ENCODE assay signal across 24 cellular contexts in the genomic region with DNA sequence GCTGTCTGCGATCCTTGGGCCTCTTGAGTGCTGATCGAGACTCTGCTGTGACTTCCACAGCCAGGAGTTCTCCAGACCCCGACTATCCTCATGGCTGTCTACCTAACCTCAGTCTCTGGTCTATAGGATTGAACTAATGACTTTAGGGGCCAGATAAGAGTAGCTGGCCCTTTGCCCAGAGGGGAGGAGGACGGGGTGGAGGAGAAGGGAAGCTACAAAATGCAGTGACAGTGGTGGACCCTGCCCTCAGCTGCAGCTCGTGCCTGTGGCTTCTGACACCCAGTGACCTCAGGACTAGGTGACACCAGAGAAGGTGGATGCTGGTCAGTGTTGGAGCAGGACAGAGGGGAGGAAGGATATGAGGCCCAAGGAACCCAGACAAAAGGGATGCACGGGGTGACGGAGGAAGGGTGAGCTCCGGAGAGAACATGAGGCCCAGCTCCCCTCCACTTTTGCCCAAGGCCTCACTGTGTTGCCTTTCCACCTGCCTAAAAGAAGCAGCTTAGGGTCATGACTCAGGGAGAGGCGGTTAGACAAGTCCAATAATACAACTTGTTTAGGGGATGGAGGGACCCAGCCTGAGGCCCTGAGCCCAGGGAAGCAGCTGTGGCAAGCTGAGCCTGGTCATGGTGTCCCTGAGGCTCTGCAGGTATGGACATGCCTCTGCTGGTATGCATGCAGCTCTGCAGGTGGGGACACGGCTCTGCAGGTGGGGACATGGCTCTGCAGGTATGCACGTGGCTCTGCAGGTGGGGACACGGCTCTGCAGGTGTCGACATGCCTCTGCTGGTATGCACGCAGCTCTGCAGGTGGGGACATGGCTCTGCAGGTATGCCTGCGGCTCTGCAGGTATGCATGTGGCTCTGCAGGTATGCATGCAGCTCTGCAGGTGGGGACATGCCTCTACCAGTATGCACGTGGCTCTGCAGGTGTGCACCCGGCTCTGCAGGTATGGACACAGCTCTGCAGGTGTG.
DNase-seq lines count a peak whose midpoint lies in the region; ATAC-seq and TF ChIP-seq lines count a peak whose summit lies in the region.
"Had no signal": no experiment of that assay in that cellular context is flagged by ENCODE, and none has a peak within 500 bp of the region (broad histone marks: within the 10 kb centered on the region; RNA-seq: fewer than 3 reads in every experiment).

No MANE protein-coding gene starts in this region.

- no peak overlapping the region for H3K4me3 Mint-ChIP-seq in activated T-cell treated with anti-CD3 and anti-CD28 coated beads, Interleukin-2, amount 50 U/mL, for 4 hours
- H3K4me3 Mint-ChIP-seq in endodermal cell: no peak overlapping the region
- H3K4me3 Mint-ChIP-seq: activated naive CD8-positive, alpha-beta T cell treated with anti-CD3 and anti-CD28 coated beads, Interleukin-2, amount 10 ng/mL, durations not matched to agents 7 days and 5 days; brain; CD4-positive, CD25-positive, alpha-beta regulatory T cell; memory B cell had no signal

- H3K36me3 Mint-ChIP-seq in activated T-cell treated with anti-CD3 and anti-CD28 coated beads, Interleukin-2, amount 50 U/mL, for 4 hours (ENCODE audit: insufficient read depth): peaks cover 21% of the 10 kb centered on the region
- peaks cover 9% of the 10 kb centered on the region for H3K36me3 Mint-ChIP-seq in endodermal cell (ENCODE audit: low read depth)
- H3K36me3 Mint-ChIP-seq: brain had no signal

- H3K36me3 ChIP-seq in sigmoid colon (peaks cover 0 to 4% (median 0%) of the 10 kb centered on the region in 4 donors), endodermal cell (ENCODE audit: control insufficient read depth, insufficient read depth, low read length) (peaks cover 15% of the 10 kb centered on the region)
- H3K36me3 ChIP-seq: uterus had no signal

- 81 to 92% methylated on average over 17 of the region's 17 CpGs for WGBS in sigmoid colon, 2 donors
- 93 to 95% methylated on average over 12 to 17 of the region's 17 CpGs for WGBS in endodermal cell (ENCODE audit: insufficient coverage in 1 of 2, insufficient read length in 1 of 2), 2 experiments

- peak; percentile 0 for DNase-seq in activated T-cell treated with anti-CD3 and anti-CD28 coated beads, Interleukin-2, amount 50 U/mL, for 4 hours
- no peak for DNase-seq in activated T-cell treated with anti-CD3 and anti-CD28 coated beads, Interleukin-2, amount 50 U/mL, for 48 hours
- DNase-seq in RWPE1 (ENCODE audit: low spot score) (peak; percentile 20), foreskin keratinocyte (peak; percentile 57 to 73), sigmoid colon (peak; percentile 55), islet precursor cell (no peak), endodermal cell (no peak)
- DNase-seq: ACHN; activated CD4-positive, alpha-beta T cell treated with anti-CD3 and anti-CD28 coated beads for 4 hours; activated naive CD8-positive, alpha-beta T cell treated with anti-CD3 and anti-CD28 coated beads, Interleukin-2, amount 10 ng/mL, durations not matched to agents 7 days and 5 days; CD4-positive, CD25-positive, alpha-beta regulatory T cell; dermis blood vessel endothelial cell; DMS79; glutamatergic neuron; MG63; NCI-H187; stimulated activated naive CD4-positive, alpha-beta T cell treated with Interleukin-2 at 50 U/mL for 16 hours; T-helper 9 cell; uterus had no signal

- CTCF ChIA-PET in RWPE1 (lab: Yijun Ruan, JAX): no interaction called here

- intact Hi-C loops in sigmoid colon (cut with DNase I): no loop called here

- peaks cover 32% of the 10 kb centered on the region for H3K4me1 Mint-ChIP-seq in activated T-cell treated with anti-CD3 and anti-CD28 coated beads, Interleukin-2, amount 50 U/mL, for 4 hours (ENCODE audit: low read depth)
- no peaks in the 10 kb centered on the region for H3K4me1 Mint-ChIP-seq in endodermal cell

- H3K27me3 Mint-ChIP-seq in activated T-cell treated with anti-CD3 and anti-CD28 coated beads, Interleukin-2, amount 50 U/mL, for 4 hours (ENCODE audit: low read depth): no peaks in the 10 kb centered on the region
- peaks cover 2% of the 10 kb centered on the region for H3K27me3 Mint-ChIP-seq in endodermal cell (ENCODE audit: insufficient read depth)
- H3K27me3 Mint-ChIP-seq: activated naive CD8-positive, alpha-beta T cell treated with anti-CD3 and anti-CD28 coated beads, Interleukin-2, amount 10 ng/mL, durations not matched to agents 7 days and 5 days; CD4-positive, CD25-positive, alpha-beta regulatory T cell; memory B cell had no signal

- no peak overlapping the region for H3K27ac Mint-ChIP-seq in endodermal cell
- H3K27ac Mint-ChIP-seq: brain; CD4-positive, CD25-positive, alpha-beta regulatory T cell; memory B cell had no signal

- H3K9me3 Mint-ChIP-seq in activated T-cell treated with anti-CD3 and anti-CD28 coated beads, Interleukin-2, amount 50 U/mL, for 4 hours: no peaks in the 10 kb centered on the region
- H3K9me3 Mint-ChIP-seq in endodermal cell: no peaks in the 10 kb centered on the region
- H3K9me3 Mint-ChIP-seq: brain; CD4-positive, CD25-positive, alpha-beta regulatory T cell; memory B cell had no signal

- no peaks in the 10 kb centered on the region for H3K9me3 ChIP-seq in sigmoid colon
- H3K9me3 ChIP-seq in endodermal cell (ENCODE audit: control insufficient read depth, low read length): no peaks in the 10 kb centered on the region
- H3K9me3 ChIP-seq: esophagus muscularis mucosa, MG63, SJSA1, uterus had no signal

- H3K27me3 ChIP-seq in foreskin keratinocyte (no peaks in the 10 kb centered on the region), sigmoid colon (no peaks in the 10 kb centered on the region), endodermal cell (ENCODE audit: control insufficient read depth, insufficient read depth, low read length, poor library complexity, severe bottlenecking) (no peaks in the 10 kb centered on the region)
- H3K27me3 ChIP-seq: esophagus muscularis mucosa, MG63, SJSA1, uterus had no signal

- no peak for TF ChIP-seq CTCF in RWPE1 (conservative IDR thresholded peaks at IDR 0.05; ENCODE audit: low read depth)
- peak; percentile 8 for TF ChIP-seq CTCF in foreskin keratinocyte (conservative IDR thresholded peaks at IDR 0.05)
- TF ChIP-seq CTCF in sigmoid colon (IDR thresholded peaks at IDR 0.05): no peak
- TF ChIP-seq CTCF in endodermal cell (conservative IDR thresholded peaks at IDR 0.05): no peak

- TF ChIP-seq EP300 in sigmoid colon (IDR thresholded peaks at IDR 0.05): no peak

- peak overlapping the region; percentile 48 for H3K27ac ChIP-seq in RWPE1
- no peak overlapping the region for H3K27ac ChIP-seq in foreskin keratinocyte
- H3K27ac ChIP-seq in sigmoid colon: no peak overlapping the region
- H3K27ac ChIP-seq in endodermal cell (ENCODE audit: low read depth, low read length): no peak overlapping the region
- H3K27ac ChIP-seq: esophagus muscularis mucosa, SJSA1, uterus had no signal

- no peaks in the 10 kb centered on the region for H3K4me1 ChIP-seq in foreskin keratinocyte
- H3K4me1 ChIP-seq in sigmoid colon: peaks cover 0 to 11% (median 0%) of the 10 kb centered on the region in 4 donors
- no peaks in the 10 kb centered on the region for H3K4me1 ChIP-seq in endodermal cell (ENCODE audit: control insufficient read depth, insufficient read depth, low read length)
- H3K4me1 ChIP-seq: uterus had no signal

- H3K9ac ChIP-seq in endodermal cell (ENCODE audit: extremely low read depth, low read length, poor library complexity, severe bottlenecking): no peak overlapping the region

- ATAC-seq in activated T-cell treated with anti-CD3 and anti-CD28 coated beads, Interleukin-2, amount 50 U/mL, for 4 hours: no peak
- ATAC-seq in foreskin keratinocyte (peak; percentile 82), HG03280 (IDR thresholded peaks at IDR 0.05; ENCODE audit: unreplicated experiment) (no peak)

- POLR2A ChIA-PET in RWPE1 (lab: Yijun Ruan, JAX; ENCODE audit: low non-redundant PET): no interaction called here

- H3K4me3 ChIP-seq in sigmoid colon (no peak overlapping the region), endodermal cell (ENCODE audit: low read length) (no peak overlapping the region)
- H3K4me3 ChIP-seq: esophagus muscularis mucosa, MG63, SJSA1, uterus had no signal

- no peak for TF ChIP-seq POLR2A in sigmoid colon (IDR thresholded peaks at IDR 0.05)

Comparison
In these comparisons a context has a peak if more than half of its experiments do, and no peak if none do; other contexts are left out.
1. DNase-seq: peak in activated T-cell treated with anti-CD3 and anti-CD28 coated beads, Interleukin-2, amount 50 U/mL, for 4 hours (single experiment), RWPE1 (single experiment), foreskin keratinocyte (2 of 2) and sigmoid colon (single experiment); none in activated T-cell treated with anti-CD3 and anti-CD28 coated beads, Interleukin-2, amount 50 U/mL, for 48 hours (0 of 2), islet precursor cell (single experiment) and endodermal cell (single experiment).